ENCODE assay signal across 7 cellular contexts in genomic region chr18:79328917-79329316, GRCh38.
"Had no signal": no experiment of that assay in that cellular context is flagged by ENCODE, and none has a peak within 500 bp of the region (broad histone marks: within the 10 kb centered on the region; RNA-seq: fewer than 3 reads in every experiment).

No MANE protein-coding gene starts in this region.

- H3K4me3 ChIP-seq: K562 had no signal

- H3K27me3 Mint-ChIP-seq: IgD-negative memory B cell had no signal

- H3K27ac Mint-ChIP-seq: IgD-negative memory B cell had no signal

- DNase-seq: IMR-90, KBM-7 had no signal

- H3K27ac ChIP-seq: HL-60 had no signal

- H3K4me1 Mint-ChIP-seq: IgD-negative memory B cell had no signal

- H3K4me3 Mint-ChIP-seq: IgD-negative memory B cell had no signal

- FAIRE-seq: HepG2, HTR-8/SVneo, K562 had no signal
